3 cellular contexts compared by ENCODE assay signal in the genomic region with DNA sequence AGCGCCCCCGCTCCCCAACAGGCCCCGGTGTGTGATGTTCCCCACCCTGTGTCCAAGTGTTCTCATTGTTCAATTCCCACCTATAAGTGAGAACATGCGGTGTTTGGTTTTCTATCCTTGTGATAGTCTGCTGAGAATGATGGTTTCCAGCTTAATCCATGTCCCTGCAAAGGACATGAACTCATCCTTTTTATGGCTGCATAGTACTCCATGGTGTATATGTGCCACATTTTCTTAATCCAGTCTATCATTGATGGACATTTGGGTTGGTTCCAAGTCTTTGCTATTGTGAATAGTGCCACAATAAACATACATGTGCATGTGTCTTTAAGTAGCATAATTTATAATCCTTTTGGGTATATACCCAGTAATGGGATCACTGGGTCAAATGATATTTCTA. TPM values are rescaled to one million over a fixed set of nuclear protein-coding genes. Genes with fewer than 3 reads are reported as not detected.
DNase-seq lines count a peak whose midpoint lies in the region; ATAC-seq and TF ChIP-seq lines count a peak whose summit lies in the region.
"Not testable (repeated sequence)": the region's sequence is repeated elsewhere in the genome, so short reads cannot be mapped to it uniquely, and the experiment has no call there.

No MANE protein-coding gene starts in this region.

- H3K4me3 ChIP-seq in HEK293 (ENCODE audit: low read depth, low read length); RWPE2 (ENCODE audit: severe bottlenecking): not testable (repeated sequence)

- not testable (repeated sequence) for H3K9me3 Mint-ChIP-seq in activated T-helper 17 cell treated with anti-CD3 and anti-CD28 coated beads, Interleukin-2, amount 50 U/mL, for 72 hours

- POLR2A ChIA-PET in HEK293 (lab: Yijun Ruan, JAX) = not testable (repeated sequence)

- DNase-seq in RWPE2 (ENCODE audit: low spot score) = peak; percentile 13

- peak overlapping the region; percentile 51 for H3K27ac Mint-ChIP-seq in activated T-helper 17 cell treated with anti-CD3 and anti-CD28 coated beads, Interleukin-2, amount 50 U/mL, for 72 hours

- not testable (repeated sequence) for H3K4me3 Mint-ChIP-seq in activated T-helper 17 cell treated with anti-CD3 and anti-CD28 coated beads, Interleukin-2, amount 50 U/mL, for 72 hours

- not testable (repeated sequence) for H3K27ac ChIP-seq in HEK293 (ENCODE audit: extremely low read depth, low read depth, low read length); RWPE2 (ENCODE audit: poor library complexity, severe bottlenecking)

- H3K36me3 Mint-ChIP-seq in activated T-helper 17 cell treated with anti-CD3 and anti-CD28 coated beads, Interleukin-2, amount 50 U/mL, for 72 hours (ENCODE audit: low read depth) = not testable (repeated sequence)

- H3K27me3 ChIP-seq in RWPE2 (ENCODE audit: insufficient read depth, poor library complexity, severe bottlenecking) = peaks cover 32% of the 10 kb centered on the region

- H3K9me3 ChIP-seq in HEK293 (ENCODE audit: control insufficient read depth, insufficient read depth, low read depth, low read length); RWPE2 (ENCODE audit: severe bottlenecking): not testable (repeated sequence)

- not testable (repeated sequence) for TF ChIP-seq CTCF in HEK293 (tag by site-specific recombination; IDR thresholded peaks at IDR 0.05); RWPE2 (IDR thresholded peaks at IDR 0.05; ENCODE audit: poor library complexity, severe bottlenecking)

- H3K36me3 ChIP-seq in HEK293 (ENCODE audit: control insufficient read depth in 2 of 2, insufficient read depth in 1 of 2, low read length in 2 of 2); RWPE2 (ENCODE audit: low read depth): not testable (repeated sequence)

- CTCF ChIA-PET in HEK293 (lab: Yijun Ruan, JAX) = not testable (repeated sequence)

- H3K4me1 ChIP-seq in HEK293 (ENCODE audit: control insufficient read depth, insufficient read depth, low read length); RWPE2 (ENCODE audit: insufficient read depth, poor library complexity, severe bottlenecking): not testable (repeated sequence)

- not testable (repeated sequence) for H3K27me3 Mint-ChIP-seq in activated T-helper 17 cell treated with anti-CD3 and anti-CD28 coated beads, Interleukin-2, amount 50 U/mL, for 72 hours

- ATAC-seq in RWPE2 (ENCODE audit: low read depth); activated T-helper 17 cell treated with anti-CD3 and anti-CD28 coated beads, Interleukin-2, amount 50 U/mL, for 72 hours (replicated peaks): not testable (repeated sequence)

- H3K4me1 Mint-ChIP-seq in activated T-helper 17 cell treated with anti-CD3 and anti-CD28 coated beads, Interleukin-2, amount 50 U/mL, for 72 hours = not testable (repeated sequence)

TF ChIP-seq in HEK293, 187 proteins besides CTCF, POLR2A, EP300 and RAD21:
- TF ChIP-seq ZNF146 (tag by site-specific recombination; IDR thresholded peaks at IDR 0.05) = peak; percentile 90

RNA-seq across cellular contexts. Expression of gene ADPGK, which starts 59.8 kb away (rescaled TPM):
- 100 to 1,000 TPM in 1 of 2 donors, 10 to 100 TPM in 1; 91.4 to 112 TPM for total RNA-seq in activated T-helper 17 cell treated with anti-CD3 and anti-CD28 coated beads, Interleukin-2, amount 50 U/mL, for 72 hours
